1 cellular context compared by ENCODE assay signal in genomic region chr16:57800213-57801097, GRCh38.
TF ChIP-seq lines count a peak whose summit lies in the region.

No MANE protein-coding gene starts in this region.

TF ChIP-seq in K562, 482 proteins besides CTCF, POLR2A, EP300 and RAD21 (continued from another document and continues in another):
- TF ChIP-seq, protein P1, sequence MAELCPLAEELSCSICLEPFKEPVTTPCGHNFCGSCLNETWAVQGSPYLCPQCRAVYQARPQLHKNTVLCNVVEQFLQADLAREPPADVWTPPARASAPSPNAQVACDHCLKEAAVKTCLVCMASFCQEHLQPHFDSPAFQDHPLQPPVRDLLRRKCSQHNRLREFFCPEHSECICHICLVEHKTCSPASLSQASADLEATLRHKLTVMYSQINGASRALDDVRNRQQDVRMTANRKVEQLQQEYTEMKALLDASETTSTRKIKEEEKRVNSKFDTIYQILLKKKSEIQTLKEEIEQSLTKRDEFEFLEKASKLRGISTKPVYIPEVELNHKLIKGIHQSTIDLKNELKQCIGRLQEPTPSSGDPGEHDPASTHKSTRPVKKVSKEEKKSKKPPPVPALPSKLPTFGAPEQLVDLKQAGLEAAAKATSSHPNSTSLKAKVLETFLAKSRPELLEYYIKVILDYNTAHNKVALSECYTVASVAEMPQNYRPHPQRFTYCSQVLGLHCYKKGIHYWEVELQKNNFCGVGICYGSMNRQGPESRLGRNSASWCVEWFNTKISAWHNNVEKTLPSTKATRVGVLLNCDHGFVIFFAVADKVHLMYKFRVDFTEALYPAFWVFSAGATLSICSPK (IDR thresholded peaks at IDR 0.05; ENCODE audit: borderline replicate concordance): no peak
- no peak for TF ChIP-seq IRF9 (tag; IDR thresholded peaks at IDR 0.05)
- no peak for TF ChIP-seq ILF3 (IDR thresholded peaks at IDR 0.05; ENCODE audit: borderline replicate concordance)
- TF ChIP-seq BCL6 (CRISPR knock-in tag; IDR thresholded peaks at IDR 0.05): no peak
- no peak for TF ChIP-seq HOMEZ (CRISPR knock-in tag; IDR thresholded peaks at IDR 0.05)
- no peak for TF ChIP-seq ZNF79 (CRISPR knock-in tag; IDR thresholded peaks at IDR 0.05; ENCODE audit: low read depth)
- TF ChIP-seq, protein P2, sequence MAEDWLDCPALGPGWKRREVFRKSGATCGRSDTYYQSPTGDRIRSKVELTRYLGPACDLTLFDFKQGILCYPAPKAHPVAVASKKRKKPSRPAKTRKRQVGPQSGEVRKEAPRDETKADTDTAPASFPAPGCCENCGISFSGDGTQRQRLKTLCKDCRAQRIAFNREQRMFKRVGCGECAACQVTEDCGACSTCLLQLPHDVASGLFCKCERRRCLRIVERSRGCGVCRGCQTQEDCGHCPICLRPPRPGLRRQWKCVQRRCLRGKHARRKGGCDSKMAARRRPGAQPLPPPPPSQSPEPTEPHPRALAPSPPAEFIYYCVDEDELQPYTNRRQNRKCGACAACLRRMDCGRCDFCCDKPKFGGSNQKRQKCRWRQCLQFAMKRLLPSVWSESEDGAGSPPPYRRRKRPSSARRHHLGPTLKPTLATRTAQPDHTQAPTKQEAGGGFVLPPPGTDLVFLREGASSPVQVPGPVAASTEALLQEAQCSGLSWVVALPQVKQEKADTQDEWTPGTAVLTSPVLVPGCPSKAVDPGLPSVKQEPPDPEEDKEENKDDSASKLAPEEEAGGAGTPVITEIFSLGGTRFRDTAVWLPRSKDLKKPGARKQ (CRISPR knock-in tag; IDR thresholded peaks at IDR 0.05): no peak
- no peak for TF ChIP-seq TCF7L2 (IDR thresholded peaks at IDR 0.05; ENCODE audit: low read depth, low read length)
- TF ChIP-seq THRAP3 (IDR thresholded peaks at IDR 0.05; ENCODE audit: borderline replicate concordance): no peak
- TF ChIP-seq, protein P3, sequence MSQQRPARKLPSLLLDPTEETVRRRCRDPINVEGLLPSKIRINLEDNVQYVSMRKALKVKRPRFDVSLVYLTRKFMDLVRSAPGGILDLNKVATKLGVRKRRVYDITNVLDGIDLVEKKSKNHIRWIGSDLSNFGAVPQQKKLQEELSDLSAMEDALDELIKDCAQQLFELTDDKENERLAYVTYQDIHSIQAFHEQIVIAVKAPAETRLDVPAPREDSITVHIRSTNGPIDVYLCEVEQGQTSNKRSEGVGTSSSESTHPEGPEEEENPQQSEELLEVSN (IDR thresholded peaks at IDR 0.05; ENCODE audit: borderline replicate concordance in 1 of 2, extremely low read depth in 1 of 2, insufficient read depth in 1 of 2, insufficient read length in 1 of 2, low read depth in 1 of 2, low read length in 1 of 2, poor library complexity in 1 of 2, severe bottlenecking in 1 of 2): no peak
- TF ChIP-seq ZNF316 (IDR thresholded peaks at IDR 0.05): no peak
- TF ChIP-seq ZNF217 (CRISPR knock-in tag; IDR thresholded peaks at IDR 0.05): no peak
- TF ChIP-seq ZNF354B (CRISPR knock-in tag; IDR thresholded peaks at IDR 0.05): no peak
- peak; percentile 92 to 97 for TF ChIP-seq ETV6 (IDR thresholded peaks at IDR 0.05; ENCODE audit: borderline replicate concordance in 1 of 2, low read depth in 2 of 2, low read length in 1 of 2)
- no peak for TF ChIP-seq ETV6 (CRISPR knock-in tag; IDR thresholded peaks at IDR 0.05; ENCODE audit: borderline replicate concordance)
- TF ChIP-seq HMG20B (CRISPR knock-in tag; IDR thresholded peaks at IDR 0.05): no peak
- TF ChIP-seq GTF2F1 (IDR thresholded peaks at IDR 0.05; ENCODE audit: low read depth, low read length): no peak
- no peak for TF ChIP-seq ZNF830 (CRISPR knock-in tag; IDR thresholded peaks at IDR 0.05)
- no peak for TF ChIP-seq NELFE (IDR thresholded peaks at IDR 0.05; ENCODE audit: insufficient read depth, insufficient read length)
- peak; percentile 28; the same call in 1 of the 2 replicates for TF ChIP-seq HNRNPL (IDR thresholded peaks at IDR 0.05; ENCODE audit: low read depth, low read length)
- no peak for TF ChIP-seq RBM22 (IDR thresholded peaks at IDR 0.05; ENCODE audit: low read depth, low read length, poor library complexity, severe bottlenecking)
- TF ChIP-seq SMARCB1 (IDR thresholded peaks at IDR 0.05; ENCODE audit: insufficient read length, low read depth): no peak
- no peak for TF ChIP-seq ZNF12 (CRISPR knock-in tag; IDR thresholded peaks at IDR 0.05)
- no peak for TF ChIP-seq ZKSCAN3 (CRISPR knock-in tag; IDR thresholded peaks at IDR 0.05)
- no peak for TF ChIP-seq ZNF140 (CRISPR knock-in tag; IDR thresholded peaks at IDR 0.05)
- no peak for TF ChIP-seq PHB2 (IDR thresholded peaks at IDR 0.05; ENCODE audit: low read depth)
- no peak for TF ChIP-seq NFATC3 (IDR thresholded peaks at IDR 0.05)
- TF ChIP-seq HDAC1 (IDR thresholded peaks at IDR 0.05): peak in 1 of 2 experiments; percentile 85; a peak in 2 of 4 replicates
- no peak for TF ChIP-seq NONO (IDR thresholded peaks at IDR 0.05; ENCODE audit: low read depth in 2 of 2, low read length in 1 of 2)
- TF ChIP-seq CLOCK (CRISPR knock-in tag; IDR thresholded peaks at IDR 0.05; ENCODE audit: borderline replicate concordance): no peak
- no peak for TF ChIP-seq PHF20 (IDR thresholded peaks at IDR 0.05; ENCODE audit: partially characterized antibody)
- no peak for TF ChIP-seq ATF1 (CRISPR knock-in tag; IDR thresholded peaks at IDR 0.05)
- TF ChIP-seq ATF1 (tag; IDR thresholded peaks at IDR 0.05): no peak
- no peak for TF ChIP-seq HNRNPK (IDR thresholded peaks at IDR 0.05; ENCODE audit: low read depth, low read length, poor library complexity, severe bottlenecking)
- TF ChIP-seq SMAD4 (CRISPR knock-in tag; conservative IDR thresholded peaks at IDR 0.05): no peak; the same call in 1 of the 2 replicates
- peak; percentile 86 for TF ChIP-seq ELF4 (CRISPR knock-in tag; IDR thresholded peaks at IDR 0.05)
- no peak for TF ChIP-seq ZNF3 (CRISPR knock-in tag; IDR thresholded peaks at IDR 0.05)
- TF ChIP-seq ELF2 (CRISPR knock-in tag; IDR thresholded peaks at IDR 0.05): no peak
- TF ChIP-seq SMARCA5 (IDR thresholded peaks at IDR 0.05): 0 out of 2 replicates have a peak, but pooled peaks have one; percentile 20
- no peak for TF ChIP-seq TEAD2 (tag; IDR thresholded peaks at IDR 0.05)
- peak; percentile 52; the same call in 1 of the 2 replicates for TF ChIP-seq ZBTB2 (IDR thresholded peaks at IDR 0.05)
- TF ChIP-seq POLR2AphosphoS2 (IDR thresholded peaks at IDR 0.05; ENCODE audit: low read length): no peak
- TF ChIP-seq NCOA2 (IDR thresholded peaks at IDR 0.05; ENCODE audit: partially characterized antibody in 2 of 2): no peak
- no peak for TF ChIP-seq BACH1 (tag; IDR thresholded peaks at IDR 0.05)
- no peak for TF ChIP-seq RHOXF2B (CRISPR knock-in tag; conservative IDR thresholded peaks at IDR 0.05)
- no peak for TF ChIP-seq ZNF263 (CRISPR knock-in tag; IDR thresholded peaks at IDR 0.05; ENCODE audit: borderline replicate concordance)
- TF ChIP-seq NUFIP1 (IDR thresholded peaks at IDR 0.05; ENCODE audit: partially characterized antibody): no peak
- no peak for TF ChIP-seq IFI16 (CRISPR knock-in tag; IDR thresholded peaks at IDR 0.05)
- TF ChIP-seq, protein P4, sequence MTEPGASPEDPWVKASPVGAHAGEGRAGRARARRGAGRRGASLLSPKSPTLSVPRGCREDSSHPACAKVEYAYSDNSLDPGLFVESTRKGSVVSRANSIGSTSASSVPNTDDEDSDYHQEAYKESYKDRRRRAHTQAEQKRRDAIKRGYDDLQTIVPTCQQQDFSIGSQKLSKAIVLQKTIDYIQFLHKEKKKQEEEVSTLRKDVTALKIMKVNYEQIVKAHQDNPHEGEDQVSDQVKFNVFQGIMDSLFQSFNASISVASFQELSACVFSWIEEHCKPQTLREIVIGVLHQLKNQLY (CRISPR knock-in tag; conservative IDR thresholded peaks at IDR 0.05): no peak
- TF ChIP-seq CC2D1A (IDR thresholded peaks at IDR 0.05): 0 out of 2 replicates have a peak, but pooled peaks have one; percentile 44
- TF ChIP-seq ZBTB12 (CRISPR knock-in tag; IDR thresholded peaks at IDR 0.05): no peak
- TF ChIP-seq NR2C2 (CRISPR knock-in tag; IDR thresholded peaks at IDR 0.05): no peak
- no peak for TF ChIP-seq NR2C2 (tag; IDR thresholded peaks at IDR 0.05)
- no peak for TF ChIP-seq ZBTB1 (CRISPR knock-in tag; IDR thresholded peaks at IDR 0.05; ENCODE audit: borderline replicate concordance, low read depth)
- TF ChIP-seq ZNF133 (CRISPR knock-in tag; IDR thresholded peaks at IDR 0.05): no peak
- no peak for TF ChIP-seq ZNF174 (CRISPR knock-in tag; IDR thresholded peaks at IDR 0.05)
- TF ChIP-seq USF1 (CRISPR knock-in tag; IDR thresholded peaks at IDR 0.05): no peak
- no peak for TF ChIP-seq ZNF507 (tag; conservative IDR thresholded peaks at IDR 0.05)
- no peak for TF ChIP-seq ZNF23 (CRISPR knock-in tag; IDR thresholded peaks at IDR 0.05)
- no peak for TF ChIP-seq FOS (IDR thresholded peaks at IDR 0.05; ENCODE audit: extremely low read depth, insufficient read length)
- TF ChIP-seq SNRNP70 (optimal IDR thresholded peaks at IDR 0.05; ENCODE audit: low read depth, low read length): peak; percentile 44
- TF ChIP-seq TBL1XR1 (IDR thresholded peaks at IDR 0.05; ENCODE audit: low read length in 2 of 2): peak in 1 of 2 experiments; percentile 44; a peak in 1 of 4 replicates
- no peak for TF ChIP-seq KAT7 (CRISPR knock-in tag; IDR thresholded peaks at IDR 0.05; ENCODE audit: borderline replicate concordance)
- no peak for TF ChIP-seq ELF1 (tag; IDR thresholded peaks at IDR 0.05)
